10 cellular contexts compared by ENCODE assay signal in genomic region chr3:128416578-128417150, GRCh38. TPM values are rescaled to one million over a fixed set of nuclear protein-coding genes. Genes with fewer than 3 reads are reported as not detected.
DNase-seq lines count a peak whose midpoint lies in the region; ATAC-seq and TF ChIP-seq lines count a peak whose summit lies in the region.
"Had no signal": no experiment of that assay in that cellular context is flagged by ENCODE, and none has a peak within 500 bp of the region (broad histone marks: within the 10 kb centered on the region; RNA-seq: fewer than 3 reads in every experiment).

No MANE protein-coding gene starts in this region.

- no peak overlapping the region for H3K4me3 Mint-ChIP-seq in natural killer cell
- H3K4me3 Mint-ChIP-seq: IgD-negative memory B cell had no signal

- no peaks in the 10 kb centered on the region for H3K27me3 Mint-ChIP-seq in natural killer cell (ENCODE audit: low read depth in 2 of 2)
- H3K27me3 Mint-ChIP-seq: IgD-negative memory B cell had no signal

- H3K4me3 ChIP-seq in NB4 (ENCODE audit: low read depth, low read length) (no peak overlapping the region), brain microvascular endothelial cell (ENCODE audit: low read depth, low read length) (no peak overlapping the region)

- TF ChIP-seq POLR2A in NB4 (IDR thresholded peaks at IDR 0.05; ENCODE audit: extremely low read depth, insufficient read length), result no peak

- ATAC-seq in natural killer cell, result peak in 2 of 3 donors; percentile 33 to 65
- ATAC-seq in HG03442 (IDR thresholded peaks at IDR 0.05; ENCODE audit: unreplicated experiment), result no peak
- ATAC-seq in HG02763 (IDR thresholded peaks at IDR 0.05; ENCODE audit: unreplicated experiment), result no peak

- H3K27ac ChIP-seq in brain microvascular endothelial cell, result no peak overlapping the region

- no peaks in the 10 kb centered on the region for H3K36me3 Mint-ChIP-seq in natural killer cell

- H3K27ac Mint-ChIP-seq in natural killer cell, result no peak overlapping the region

- no peaks in the 10 kb centered on the region for H3K36me3 ChIP-seq in brain microvascular endothelial cell (replicated peaks)

- TF ChIP-seq CTCF in NB4 (IDR thresholded peaks at IDR 0.05; ENCODE audit: low read depth, low read length), result no peak
- no peak for TF ChIP-seq CTCF in brain microvascular endothelial cell (IDR thresholded peaks at IDR 0.05; ENCODE audit: low read depth, low read length, missing control alignments)
- no peak for TF ChIP-seq CTCF in natural killer cell (IDR thresholded peaks at IDR 0.05)

- H3K9me3 Mint-ChIP-seq in natural killer cell, result no peaks in the 10 kb centered on the region
- H3K9me3 Mint-ChIP-seq: IgD-negative memory B cell had no signal

- DNase-seq in GF-D8 (lab: John Stamatoyannopoulos, UW), result peak; percentile 75
- DNase-seq in NB4 (ENCODE audit: low read depth), result peak; percentile 99
- peak; percentile 89 for DNase-seq in brain microvascular endothelial cell
- no peak for DNase-seq in natural killer cell
- no peak for DNase-seq in DMS53 treated with DMSO at 0.1 percent for 48 hours (lab: John Stamatoyannopoulos, UW; ENCODE audit: unreplicated experiment)
- DNase-seq in activated effector memory CD4-positive, alpha-beta T cell treated with anti-CD3 and anti-CD28 coated beads, Interleukin-2, amount 50 U/mL, for 16 hours, result no peak
- DNase-seq: midbrain had no signal

- intact Hi-C loops in natural killer cell (cut with micrococcal nuclease), result no loop called here

- peaks cover 2% of the 10 kb centered on the region for H3K27me3 ChIP-seq in brain microvascular endothelial cell (replicated peaks)

- peaks cover 0 to 6% of the 10 kb centered on the region in 2 donors for H3K4me1 Mint-ChIP-seq in natural killer cell

- in situ Hi-C loops in brain microvascular endothelial cell (cut with HindIII; ENCODE audit: low pct_ligation_motif_present, low sequenced_read_pairs), result no loop called here

RNA-seq across cellular contexts. Expression of gene DNAJB8, which starts 50.0 kb away (rescaled TPM):
- total RNA-seq in natural killer cell, result not detected

Comparison
In these comparisons a context has a peak if more than half of its experiments do, and no peak if none do; other contexts are left out.
1. DNase-seq: peak in GF-D8 (single experiment), NB4 (single experiment) and brain microvascular endothelial cell (single experiment); none in natural killer cell (single experiment), DMS53 treated with DMSO at 0.1 percent for 48 hours (single experiment) and activated effector memory CD4-positive, alpha-beta T cell treated with anti-CD3 and anti-CD28 coated beads, Interleukin-2, amount 50 U/mL, for 16 hours (single experiment).
2. ATAC-seq: peak in natural killer cell (2 of 3); none in HG03442 (single experiment) and HG02763 (single experiment).